1 cellular context compared by ENCODE assay signal in the genomic region with DNA sequence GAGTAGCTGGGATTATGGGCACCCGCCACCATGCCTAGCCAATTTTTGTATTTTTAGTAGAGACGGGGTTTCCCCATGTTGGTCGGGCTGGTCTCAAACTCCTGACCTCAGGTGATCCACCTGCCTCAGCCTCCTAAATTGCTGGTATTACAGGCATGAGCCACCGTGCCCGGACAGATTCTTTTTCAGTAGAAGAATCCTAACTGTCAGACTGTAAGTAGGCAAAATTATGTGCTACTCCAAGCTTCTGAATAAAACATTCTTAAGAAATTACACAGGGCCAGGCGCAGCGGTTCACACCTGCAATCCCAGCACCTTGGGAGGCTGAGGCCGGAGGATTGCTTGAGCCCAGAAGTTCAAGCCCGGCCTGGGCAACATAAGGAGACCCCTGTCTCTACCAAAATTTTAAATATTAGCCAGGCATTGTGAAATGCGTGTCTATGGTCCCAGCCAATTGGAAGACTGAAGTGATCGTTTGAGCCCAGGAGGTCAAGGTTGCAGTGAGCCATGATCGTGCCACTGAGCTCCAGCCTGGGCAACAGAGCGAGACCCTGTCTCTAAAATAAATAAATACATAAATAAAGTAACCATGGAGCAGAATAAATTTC.
TF ChIP-seq lines count a peak whose summit lies in the region.

No MANE protein-coding gene starts in this region.

TF ChIP-seq in HepG2, 621 proteins besides CTCF, POLR2A, EP300 and RAD21 (continued from another document):
- TF ChIP-seq, protein P1, sequence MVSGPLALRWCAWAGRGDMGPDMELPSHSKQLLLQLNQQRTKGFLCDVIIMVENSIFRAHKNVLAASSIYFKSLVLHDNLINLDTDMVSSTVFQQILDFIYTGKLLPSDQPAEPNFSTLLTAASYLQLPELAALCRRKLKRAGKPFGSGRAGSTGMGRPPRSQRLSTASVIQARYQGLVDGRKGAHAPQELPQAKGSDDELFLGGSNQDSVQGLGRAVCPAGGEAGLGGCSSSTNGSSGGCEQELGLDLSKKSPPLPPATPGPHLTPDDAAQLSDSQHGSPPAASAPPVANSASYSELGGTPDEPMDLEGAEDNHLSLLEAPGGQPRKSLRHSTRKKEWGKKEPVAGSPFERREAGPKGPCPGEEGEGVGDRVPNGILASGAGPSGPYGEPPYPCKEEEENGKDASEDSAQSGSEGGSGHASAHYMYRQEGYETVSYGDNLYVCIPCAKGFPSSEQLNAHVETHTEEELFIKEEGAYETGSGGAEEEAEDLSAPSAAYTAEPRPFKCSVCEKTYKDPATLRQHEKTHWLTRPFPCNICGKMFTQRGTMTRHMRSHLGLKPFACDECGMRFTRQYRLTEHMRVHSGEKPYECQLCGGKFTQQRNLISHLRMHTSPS (CRISPR knock-in tag; IDR thresholded peaks at IDR 0.05; ENCODE audit: low read depth), result no peak
- no peak for TF ChIP-seq TCF7L2 (IDR thresholded peaks at IDR 0.05; ENCODE audit: low read depth, low read length)
- no peak for TF ChIP-seq KMT2A (CRISPR knock-in tag; IDR thresholded peaks at IDR 0.05)
- TF ChIP-seq ZNF737 (CRISPR knock-in tag; IDR thresholded peaks at IDR 0.05; ENCODE audit: borderline replicate concordance), result no peak
- TF ChIP-seq EZH2 (conservative IDR thresholded peaks at IDR 0.05; ENCODE audit: low read depth, low read length), result no peak
- TF ChIP-seq REL (CRISPR knock-in tag; conservative IDR thresholded peaks at IDR 0.05), result no peak
- TF ChIP-seq NR2F6 (IDR thresholded peaks at IDR 0.05), result peak; percentile 81
- peak; percentile 87 for TF ChIP-seq NR2F6 (CRISPR knock-in tag; IDR thresholded peaks at IDR 0.05)
- TF ChIP-seq, protein P2, sequence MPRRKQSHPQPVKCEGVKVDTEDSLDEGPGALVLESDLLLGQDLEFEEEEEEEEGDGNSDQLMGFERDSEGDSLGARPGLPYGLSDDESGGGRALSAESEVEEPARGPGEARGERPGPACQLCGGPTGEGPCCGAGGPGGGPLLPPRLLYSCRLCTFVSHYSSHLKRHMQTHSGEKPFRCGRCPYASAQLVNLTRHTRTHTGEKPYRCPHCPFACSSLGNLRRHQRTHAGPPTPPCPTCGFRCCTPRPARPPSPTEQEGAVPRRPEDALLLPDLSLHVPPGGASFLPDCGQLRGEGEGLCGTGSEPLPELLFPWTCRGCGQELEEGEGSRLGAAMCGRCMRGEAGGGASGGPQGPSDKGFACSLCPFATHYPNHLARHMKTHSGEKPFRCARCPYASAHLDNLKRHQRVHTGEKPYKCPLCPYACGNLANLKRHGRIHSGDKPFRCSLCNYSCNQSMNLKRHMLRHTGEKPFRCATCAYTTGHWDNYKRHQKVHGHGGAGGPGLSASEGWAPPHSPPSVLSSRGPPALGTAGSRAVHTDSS (CRISPR knock-in tag; conservative IDR thresholded peaks at IDR 0.05), result no peak
- TF ChIP-seq RXRA (CRISPR knock-in tag; IDR thresholded peaks at IDR 0.05), result no peak
- no peak for TF ChIP-seq FOXP1 (IDR thresholded peaks at IDR 0.05)
- TF ChIP-seq FOXP1 (CRISPR knock-in tag; IDR thresholded peaks at IDR 0.05), result no peak
- no peak for TF ChIP-seq CHD4 (IDR thresholded peaks at IDR 0.05; ENCODE audit: borderline replicate concordance, low read length)
- no peak for TF ChIP-seq ZNF143 (CRISPR knock-in tag; IDR thresholded peaks at IDR 0.05)
- TF ChIP-seq TBL1XR1 (IDR thresholded peaks at IDR 0.05; ENCODE audit: borderline replicate concordance, low read length, partially characterized antibody), result no peak
- no peak for TF ChIP-seq SIN3A (IDR thresholded peaks at IDR 0.05; ENCODE audit: borderline replicate concordance, low read depth, low read length)
- TF ChIP-seq, protein P3, sequence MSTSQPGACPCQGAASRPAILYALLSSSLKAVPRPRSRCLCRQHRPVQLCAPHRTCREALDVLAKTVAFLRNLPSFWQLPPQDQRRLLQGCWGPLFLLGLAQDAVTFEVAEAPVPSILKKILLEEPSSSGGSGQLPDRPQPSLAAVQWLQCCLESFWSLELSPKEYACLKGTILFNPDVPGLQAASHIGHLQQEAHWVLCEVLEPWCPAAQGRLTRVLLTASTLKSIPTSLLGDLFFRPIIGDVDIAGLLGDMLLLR (CRISPR knock-in tag; IDR thresholded peaks at IDR 0.05), result no peak
- TF ChIP-seq HNRNPL (IDR thresholded peaks at IDR 0.05; ENCODE audit: low read depth, low read length), result no peak
- no peak for TF ChIP-seq ZC3H4 (CRISPR knock-in tag; IDR thresholded peaks at IDR 0.05; ENCODE audit: borderline replicate concordance)
- TF ChIP-seq, protein P4, sequence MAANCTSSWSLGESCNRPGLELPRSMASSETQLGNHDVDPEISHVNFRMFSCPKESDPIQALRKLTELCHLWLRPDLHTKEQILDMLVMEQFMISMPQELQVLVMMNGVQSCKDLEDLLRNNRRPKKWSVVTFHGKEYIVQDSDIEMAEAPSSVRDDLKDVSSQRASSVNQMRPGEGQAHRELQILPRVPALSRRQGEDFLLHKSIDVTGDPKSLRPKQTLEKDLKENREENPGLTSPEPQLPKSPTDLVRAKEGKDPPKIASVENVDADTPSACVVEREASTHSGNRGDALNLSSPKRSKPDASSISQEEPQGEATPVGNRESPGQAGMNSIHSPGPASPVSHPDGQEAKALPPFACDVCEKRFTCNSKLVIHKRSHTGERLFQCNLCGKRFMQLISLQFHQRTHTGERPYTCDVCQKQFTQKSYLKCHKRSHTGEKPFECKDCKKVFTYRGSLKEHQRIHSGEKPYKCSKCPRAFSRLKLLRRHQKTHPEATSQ (CRISPR knock-in tag; IDR thresholded peaks at IDR 0.05; ENCODE audit: borderline replicate concordance), result no peak
- TF ChIP-seq, protein P5, sequence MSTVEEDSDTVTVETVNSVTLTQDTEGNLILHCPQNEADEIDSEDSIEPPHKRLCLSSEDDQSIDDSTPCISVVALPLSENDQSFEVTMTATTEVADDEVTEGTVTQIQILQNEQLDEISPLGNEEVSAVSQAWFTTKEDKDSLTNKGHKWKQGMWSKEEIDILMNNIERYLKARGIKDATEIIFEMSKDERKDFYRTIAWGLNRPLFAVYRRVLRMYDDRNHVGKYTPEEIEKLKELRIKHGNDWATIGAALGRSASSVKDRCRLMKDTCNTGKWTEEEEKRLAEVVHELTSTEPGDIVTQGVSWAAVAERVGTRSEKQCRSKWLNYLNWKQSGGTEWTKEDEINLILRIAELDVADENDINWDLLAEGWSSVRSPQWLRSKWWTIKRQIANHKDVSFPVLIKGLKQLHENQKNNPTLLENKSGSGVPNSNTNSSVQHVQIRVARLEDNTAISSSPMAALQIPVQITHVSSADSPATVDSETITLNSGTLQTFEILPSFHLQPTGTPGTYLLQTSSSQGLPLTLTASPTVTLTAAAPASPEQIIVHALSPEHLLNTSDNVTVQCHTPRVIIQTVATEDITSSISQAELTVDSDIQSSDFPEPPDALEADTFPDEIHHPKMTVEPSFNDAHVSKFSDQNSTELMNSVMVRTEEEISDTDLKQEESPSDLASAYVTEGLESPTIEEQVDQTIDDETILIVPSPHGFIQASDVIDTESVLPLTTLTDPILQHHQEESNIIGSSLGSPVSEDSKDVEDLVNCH (CRISPR knock-in tag; IDR thresholded peaks at IDR 0.05), result no peak
- no peak for TF ChIP-seq GATA4 (IDR thresholded peaks at IDR 0.05; ENCODE audit: borderline replicate concordance, low read depth)
- no peak for TF ChIP-seq ZNF253 (CRISPR knock-in tag; IDR thresholded peaks at IDR 0.05; ENCODE audit: borderline replicate concordance)
- no peak for TF ChIP-seq ZNF713 (CRISPR knock-in tag; IDR thresholded peaks at IDR 0.05)
- TF ChIP-seq SMAD1 (CRISPR knock-in tag; IDR thresholded peaks at IDR 0.05; ENCODE audit: borderline replicate concordance, low read depth), result no peak
- TF ChIP-seq THAP11 (CRISPR knock-in tag; IDR thresholded peaks at IDR 0.05), result 0 out of 2 replicates have a peak, but pooled peaks have one; percentile 26
